ENCODE assay signal across 16 cellular contexts in genomic region chr6:163573503-163574179, GRCh38.
DNase-seq lines count a peak whose midpoint lies in the region; ATAC-seq and TF ChIP-seq lines count a peak whose summit lies in the region.
"Had no signal": no experiment of that assay in that cellular context is flagged by ENCODE, and none has a peak within 500 bp of the region (broad histone marks: within the 10 kb centered on the region; RNA-seq: fewer than 3 reads in every experiment).

No MANE protein-coding gene starts in this region.

- no peak for ATAC-seq in HG03520 (IDR thresholded peaks at IDR 0.05; ENCODE audit: unreplicated experiment)

- H3K9me3 Mint-ChIP-seq in Calu3 (ENCODE audit: low read depth, unreplicated experiment): peaks cover 2% of the 10 kb centered on the region
- no peaks in the 10 kb centered on the region for H3K9me3 Mint-ChIP-seq in endodermal cell
- peaks cover 6% of the 10 kb centered on the region for H3K9me3 Mint-ChIP-seq in progenitor cell of endocrine pancreas (ENCODE audit: low read depth)
- H3K9me3 Mint-ChIP-seq: CD4-positive, CD25-positive, alpha-beta regulatory T cell; HFFc6 had no signal

- H3K9me3 ChIP-seq in HUES64 (ENCODE audit: insufficient read depth, low read depth, low read length) (no peaks in the 10 kb centered on the region), endodermal cell (ENCODE audit: control insufficient read depth, low read length) (no peaks in the 10 kb centered on the region)

- TF ChIP-seq CTCF in Calu3 (IDR thresholded peaks at IDR 0.05; ENCODE audit: unreplicated experiment) (no peak), endodermal cell (conservative IDR thresholded peaks at IDR 0.05) (no peak), progenitor cell of endocrine pancreas (IDR thresholded peaks at IDR 0.05; ENCODE audit: unreplicated experiment) (no peak), RWPE1 (conservative IDR thresholded peaks at IDR 0.05; ENCODE audit: low read depth) (no peak)

- 65% methylated on average over 4 of the region's 4 CpGs for WGBS in HUES64
- WGBS in endodermal cell (ENCODE audit: insufficient coverage in 1 of 2, insufficient read length in 1 of 2), 2 experiments: 71 to 77% methylated on average over 1 to 4 of the region's 4 CpGs

- no peak overlapping the region; the same call in 1 of the 2 replicates for H3K4me3 ChIP-seq in HUES64 (ENCODE audit: low read length)
- H3K4me3 ChIP-seq in endodermal cell (ENCODE audit: low read length): no peak overlapping the region
- H3K4me3 ChIP-seq: SK-N-MC had no signal

- peaks cover 33% of the 10 kb centered on the region for H3K36me3 Mint-ChIP-seq in Calu3 (ENCODE audit: insufficient read depth, unreplicated experiment)
- peaks cover 19% of the 10 kb centered on the region for H3K36me3 Mint-ChIP-seq in endodermal cell (ENCODE audit: low read depth)
- H3K36me3 Mint-ChIP-seq in progenitor cell of endocrine pancreas (ENCODE audit: insufficient read depth): peaks cover 21% of the 10 kb centered on the region

- H3K9ac ChIP-seq in HUES64 (ENCODE audit: low read depth, low read length) (no peak overlapping the region), endodermal cell (ENCODE audit: extremely low read depth, low read length, poor library complexity, severe bottlenecking) (no peak overlapping the region)

- H3K4me1 Mint-ChIP-seq in Calu3 (ENCODE audit: low read depth, unreplicated experiment) (peaks cover 38% of the 10 kb centered on the region), endodermal cell (peaks cover 24% of the 10 kb centered on the region), progenitor cell of endocrine pancreas (ENCODE audit: low read depth) (peaks cover 19% of the 10 kb centered on the region)

- H3K4me1 ChIP-seq in HUES64 (ENCODE audit: insufficient read depth, low read length) (peaks cover 49% of the 10 kb centered on the region), endodermal cell (ENCODE audit: control insufficient read depth, insufficient read depth, low read length) (no peaks in the 10 kb centered on the region)

- DNase-seq in Calu3: peak; percentile 65
- no peak for DNase-seq in endodermal cell
- no peak for DNase-seq in progenitor cell of endocrine pancreas (ENCODE audit: low spot score, unreplicated experiment)
- no peak for DNase-seq in SHP77 (lab: John Stamatoyannopoulos, UW)
- DNase-seq in AML-193 (lab: John Stamatoyannopoulos, UW): no peak
- no peak for DNase-seq in RWPE1 (ENCODE audit: low spot score)
- DNase-seq: CD4-positive, CD25-positive, alpha-beta regulatory T cell; GOT3; HFFc6; IMR-90; NCI-H1436; NCI-H2081; NCI-H524 had no signal

- no TSS peak for BruUV-seq in Calu3 (replicated peaks; lab: Mats Ljungman, UMichigan)

- H3K27ac Mint-ChIP-seq in Calu3 (ENCODE audit: unreplicated experiment) (peak overlapping the region; percentile 82), endodermal cell (peak overlapping the region; percentile 75), progenitor cell of endocrine pancreas (peak overlapping the region; percentile 67)
- H3K27ac Mint-ChIP-seq: CD4-positive, CD25-positive, alpha-beta regulatory T cell had no signal

- no peak overlapping the region for H3K4me3 Mint-ChIP-seq in Calu3 (ENCODE audit: low read depth, unreplicated experiment)
- H3K4me3 Mint-ChIP-seq in endodermal cell: no peak overlapping the region
- no peak overlapping the region for H3K4me3 Mint-ChIP-seq in progenitor cell of endocrine pancreas (ENCODE audit: low read depth)
- H3K4me3 Mint-ChIP-seq: CD4-positive, CD25-positive, alpha-beta regulatory T cell; HFFc6 had no signal

- CTCF ChIA-PET in Calu3 (lab: Charles Lee): interaction anchor here (0.9 kb wide), 1 partner anchor 12 kb away, joined by 3 read pairs; no protein-coding TSS in a partner anchor
- CTCF ChIA-PET in RWPE1 (lab: Yijun Ruan, JAX): no interaction called here

- H3K27ac ChIP-seq in HUES64 (ENCODE audit: low read depth, low read length): peak overlapping the region; percentile 69
- H3K27ac ChIP-seq in endodermal cell (ENCODE audit: low read depth, low read length): no peak overlapping the region
- H3K27ac ChIP-seq in RWPE1: no peak overlapping the region
- H3K27ac ChIP-seq: SK-N-MC had no signal

- POLR2A ChIA-PET in RWPE1 (lab: Yijun Ruan, JAX; ENCODE audit: low non-redundant PET): no interaction called here

- no peaks in the 10 kb centered on the region for H3K27me3 ChIP-seq in HUES64 (ENCODE audit: insufficient read depth, low read length)
- H3K27me3 ChIP-seq in endodermal cell (ENCODE audit: control insufficient read depth, insufficient read depth, low read length, poor library complexity, severe bottlenecking): no peaks in the 10 kb centered on the region

- no peaks in the 10 kb centered on the region for H3K27me3 Mint-ChIP-seq in Calu3 (ENCODE audit: unreplicated experiment)
- H3K27me3 Mint-ChIP-seq in endodermal cell (ENCODE audit: insufficient read depth): no peaks in the 10 kb centered on the region
- H3K27me3 Mint-ChIP-seq in progenitor cell of endocrine pancreas: no peaks in the 10 kb centered on the region
- H3K27me3 Mint-ChIP-seq: CD4-positive, CD25-positive, alpha-beta regulatory T cell had no signal

- intact Hi-C loops in Calu3 (cut with micrococcal nuclease; ENCODE audit: unreplicated experiment): loop anchor here (2.0 to 10.0 kb wide), 4 partner anchors 157 to 1354 kb away; no protein-coding TSS in a partner anchor

- H3K36me3 ChIP-seq in HUES64 (ENCODE audit: insufficient read depth, low read length) (peaks cover 20% of the 10 kb centered on the region), endodermal cell (ENCODE audit: control insufficient read depth, insufficient read depth, low read length) (peaks cover 24% of the 10 kb centered on the region)
